Comparison of ENCODE assay signal across 13 cellular contexts in the genomic region with DNA sequence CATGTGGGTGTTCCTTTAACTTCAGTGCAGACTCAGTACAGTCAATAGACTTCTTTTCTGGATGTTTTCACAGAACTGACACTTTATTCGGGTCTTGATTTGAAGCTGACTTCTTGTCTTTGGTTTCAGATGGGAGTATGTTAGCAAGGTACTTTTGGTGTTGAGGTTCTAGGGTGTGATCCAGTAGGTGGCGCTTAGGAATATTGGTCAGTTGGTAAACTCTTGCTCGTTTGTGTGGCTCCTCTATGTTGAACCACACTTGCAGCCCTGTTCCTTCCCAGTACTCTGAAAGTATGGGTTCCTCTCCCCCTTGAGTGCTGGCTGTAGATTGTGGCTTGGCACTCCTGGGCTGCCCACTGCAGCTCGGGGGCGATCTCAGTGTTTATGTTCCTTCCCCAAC. TPM values are rescaled to one million over a fixed set of nuclear protein-coding genes. Genes with fewer than 3 reads are reported as not detected.
"Had no signal": no experiment of that assay in that cellular context is flagged by ENCODE, and none has a peak within 500 bp of the region (broad histone marks: within the 10 kb centered on the region; RNA-seq: fewer than 3 reads in every experiment).

No MANE protein-coding gene starts in this region.

RNA-seq across cellular contexts. Expression of a gene that starts 48.1 kb away (rescaled TPM):
- total RNA-seq: dermis blood vessel endothelial cell; gastrocnemius medialis; glomerular endothelial cell; heart right ventricle; kidney epithelial cell; left cardiac atrium; left ventricle myocardium inferior; mammary epithelial cell; mononuclear cell; mucosa of gallbladder; naive thymus-derived CD4-positive, alpha-beta T cell had no signal
- polyA plus RNA-seq: heart right ventricle; keratinocyte; liver; mammary epithelial cell; naive thymus-derived CD4-positive, alpha-beta T cell had no signal
